In the genomic region with DNA sequence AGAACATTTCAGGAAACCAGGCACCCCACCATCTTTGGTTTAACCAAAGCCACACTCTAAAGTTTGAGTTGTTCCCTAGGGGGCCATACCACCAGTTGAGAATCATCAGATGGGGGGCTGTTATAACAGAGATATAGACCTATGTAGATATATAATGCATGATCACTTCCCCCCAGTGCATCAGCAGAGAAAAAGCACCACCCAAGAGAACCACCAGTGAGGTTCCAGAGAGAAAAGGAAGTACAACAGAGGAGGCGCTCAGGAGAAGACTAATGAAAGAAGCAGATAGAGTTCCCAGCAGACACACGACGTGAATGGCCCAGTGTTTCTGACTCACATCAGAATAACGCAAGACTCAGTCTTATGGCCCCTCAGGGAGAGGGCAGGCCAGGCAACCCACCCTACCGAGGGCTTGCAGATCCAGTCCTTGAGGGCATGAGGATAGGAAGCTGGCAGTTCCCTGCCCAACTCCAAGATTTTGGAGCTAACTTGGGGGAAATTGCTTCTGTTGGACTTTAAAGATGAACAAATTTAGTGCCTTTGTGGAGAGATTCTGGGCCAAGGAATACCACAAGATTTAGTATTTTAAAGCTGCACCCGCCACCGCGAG, we compare ENCODE assay signal across 16 cellular contexts. TPM values are rescaled to one million over a fixed set of nuclear protein-coding genes. Genes with fewer than 3 reads are reported as not detected.
DNase-seq lines count a peak whose midpoint lies in the region; TF ChIP-seq lines count a peak whose summit lies in the region.
"Had no signal": no experiment of that assay in that cellular context is flagged by ENCODE, and none has a peak within 500 bp of the region (broad histone marks: within the 10 kb centered on the region; RNA-seq: fewer than 3 reads in every experiment).

No MANE protein-coding gene starts in this region.

- H3K36me3 ChIP-seq in A673 (ENCODE audit: insufficient read depth, low read length, poor library complexity, severe bottlenecking) (no peaks in the 10 kb centered on the region), GM23248 (ENCODE audit: low read depth) (no peaks in the 10 kb centered on the region)
- H3K36me3 ChIP-seq: BLaER1 treated with 17β-estradiol and CSF1 and Interleukin-3, amounts not matched to agents 10 nM and 100 nM; Peyer's patch had no signal

- H3K4me3 Mint-ChIP-seq in glutamatergic neuron (ENCODE audit: unreplicated experiment) = peak overlapping the region; percentile 31
- no peak overlapping the region for H3K4me3 Mint-ChIP-seq in activated T-cell treated with anti-CD3 and anti-CD28 coated beads, Interleukin-2, amount 50 U/mL, for 24 hours

- H3K27me3 Mint-ChIP-seq in glutamatergic neuron (ENCODE audit: unreplicated experiment) = no peaks in the 10 kb centered on the region
- H3K27me3 Mint-ChIP-seq in activated T-cell treated with anti-CD3 and anti-CD28 coated beads, Interleukin-2, amount 50 U/mL, for 24 hours = peaks cover 62% of the 10 kb centered on the region

- H3K27ac ChIP-seq in A673 (ENCODE audit: low read depth, low read length, poor library complexity, severe bottlenecking) (no peak overlapping the region), GM23248 (no peak overlapping the region)
- H3K27ac ChIP-seq: BLaER1 treated with 17β-estradiol and CSF1 and Interleukin-3, amounts not matched to agents 10 nM and 100 nM; Peyer's patch had no signal

- no peak overlapping the region for H2AFZ ChIP-seq in GM23248

- in situ Hi-C loops in GM23248 (cut with MboI) (no loop called here), SK-MEL-5 (cut with HindIII; ENCODE audit: low pct_unique_long_range_greater_than_20kb, low sequenced_read_pairs) (no loop called here)

- DNase-seq in A673 (ENCODE audit: low spot score) = peak; percentile 66
- peak; percentile 7 for DNase-seq in GM23248
- peak; percentile 89 for DNase-seq in SK-MEL-5 (ENCODE audit: low read depth, low spot score)
- no peak for DNase-seq in glutamatergic neuron
- no peak for DNase-seq in GM03348 (ENCODE audit: low spot score)
- DNase-seq in HK-2 (ENCODE audit: unreplicated experiment) = no peak
- no peak for DNase-seq in activated T-cell treated with anti-CD3 and anti-CD28 coated beads, Interleukin-2, amount 50 U/mL, for 24 hours
- DNase-seq: KBM-7, NCI-H1092, NCI-H2029, NCI-H446 treated with DMSO at 0.1 percent for 48 hours, Peyer's patch had no signal

- H3K9me3 ChIP-seq in A673 (ENCODE audit: low read depth, low read length, poor library complexity, severe bottlenecking) = no peaks in the 10 kb centered on the region
- no peaks in the 10 kb centered on the region for H3K9me3 ChIP-seq in GM23248 (ENCODE audit: low read depth)
- H3K9me3 ChIP-seq: Peyer's patch had no signal

- H3K9me3 Mint-ChIP-seq in glutamatergic neuron (ENCODE audit: unreplicated experiment) = peaks cover 1% of the 10 kb centered on the region
- peaks cover 14% of the 10 kb centered on the region for H3K9me3 Mint-ChIP-seq in activated T-cell treated with anti-CD3 and anti-CD28 coated beads, Interleukin-2, amount 50 U/mL, for 24 hours

- no peak overlapping the region for H3K4me3 ChIP-seq in A673 (ENCODE audit: low read depth, low read length, poor library complexity, severe bottlenecking)
- no peak overlapping the region for H3K4me3 ChIP-seq in GM23248
- H3K4me3 ChIP-seq: BLaER1 treated with 17β-estradiol and CSF1 and Interleukin-3, amounts not matched to agents 10 nM and 100 nM; Peyer's patch had no signal

- H3K27me3 ChIP-seq in A673 (replicated peaks; ENCODE audit: insufficient read depth, low read depth, low read length, poor library complexity) (no peaks in the 10 kb centered on the region), GM23248 (replicated peaks; ENCODE audit: insufficient read depth) (peaks cover 7% of the 10 kb centered on the region; the same call in 1 of the 2 replicates)
- H3K27me3 ChIP-seq: BLaER1 treated with 17β-estradiol and CSF1 and Interleukin-3, amounts not matched to agents 10 nM and 100 nM; Peyer's patch had no signal

- WGBS in GM23248 (ENCODE audit: low coverage in 1 of 2, low lambda C conversion rate in 2 of 2, missing lambda C conversion rate in 2 of 2), 2 experiments = 47 to 50% methylated on average over 8 of the region's 8 CpGs

- no peaks in the 10 kb centered on the region for H3K79me2 ChIP-seq in GM23248 (ENCODE audit: insufficient read depth)

- no peaks in the 10 kb centered on the region for H3K9me2 ChIP-seq in GM23248 (ENCODE audit: insufficient read depth)

- TF ChIP-seq CTCF in A673 (conservative IDR thresholded peaks at IDR 0.05; ENCODE audit: low read depth, low read length) (no peak), glutamatergic neuron (IDR thresholded peaks at IDR 0.05; ENCODE audit: partially characterized antibody, unreplicated experiment) (no peak)

- intact Hi-C loops in A673 (cut with micrococcal nuclease; ENCODE audit: unreplicated experiment) = no loop called here

- H3K4me2 ChIP-seq in GM23248 (ENCODE audit: unreplicated experiment) = no peak overlapping the region
- H3K4me2 ChIP-seq: BLaER1 treated with 17β-estradiol and CSF1 and Interleukin-3, amounts not matched to agents 10 nM and 100 nM had no signal

- no peak overlapping the region for H3K9ac ChIP-seq in GM23248
- H3K9ac ChIP-seq: BLaER1 treated with 17β-estradiol and CSF1 and Interleukin-3, amounts not matched to agents 10 nM and 100 nM had no signal

- no peak overlapping the region for H3K27ac Mint-ChIP-seq in glutamatergic neuron (ENCODE audit: unreplicated experiment)
- H3K27ac Mint-ChIP-seq in activated T-cell treated with anti-CD3 and anti-CD28 coated beads, Interleukin-2, amount 50 U/mL, for 24 hours = no peak overlapping the region

- BruUV-seq in A673 (replicated peaks; lab: Mats Ljungman, UMichigan) = no TSS peak

- H3K4me1 ChIP-seq in A673 (ENCODE audit: insufficient read depth, low read length, poor library complexity, severe bottlenecking) (peaks cover 5% of the 10 kb centered on the region), GM23248 (ENCODE audit: insufficient read depth) (no peaks in the 10 kb centered on the region)
- H3K4me1 ChIP-seq: BLaER1 treated with 17β-estradiol and CSF1 and Interleukin-3, amounts not matched to agents 10 nM and 100 nM; Peyer's patch had no signal

- no peaks in the 10 kb centered on the region for H4K20me1 ChIP-seq in GM23248 (ENCODE audit: insufficient read depth)

- peaks cover 9% of the 10 kb centered on the region for H3K36me3 Mint-ChIP-seq in glutamatergic neuron (ENCODE audit: unreplicated experiment)
- no peaks in the 10 kb centered on the region for H3K36me3 Mint-ChIP-seq in activated T-cell treated with anti-CD3 and anti-CD28 coated beads, Interleukin-2, amount 50 U/mL, for 24 hours (ENCODE audit: low read depth)

- POLR2A ChIA-PET in A673 (lab: Charles Lee; ENCODE audit: low non-redundant PET) = no interaction called here

- CTCF ChIA-PET in A673 (lab: Charles Lee) = no interaction called here

- no peaks in the 10 kb centered on the region for H3F3A ChIP-seq in GM23248 (ENCODE audit: insufficient read depth)

- H3K4me1 Mint-ChIP-seq in glutamatergic neuron (ENCODE audit: low read depth, unreplicated experiment) = peaks cover 18% of the 10 kb centered on the region
- H3K4me1 Mint-ChIP-seq in activated T-cell treated with anti-CD3 and anti-CD28 coated beads, Interleukin-2, amount 50 U/mL, for 24 hours (ENCODE audit: low read depth) = no peaks in the 10 kb centered on the region

RNA-seq across cellular contexts. Expression of gene AIPL1, which starts 53.3 kb away (rescaled TPM):
- total RNA-seq in A673 (2021) = not detected in 2 replicates
- not detected in 2 replicates for total RNA-seq in GM23248 (2014; rRNA removed; shearing (Covaris generic))
- not detected in 2 replicates for polyA plus RNA-seq in GM23248 (2016; fragmentation: Nextera tagmentation; extraction: Ambion mirVana)
- not detected in 2 replicates for total RNA-seq in SK-MEL-5 (2014; rRNA removed; shearing (Covaris generic))
- polyA plus RNA-seq in SK-MEL-5 (2015; cell fraction: cytosol; rRNA removed) = not detected in 2 replicates
- polyA plus RNA-seq in SK-MEL-5 (2015; cell fraction: nucleus; rRNA removed) = not detected in 2 replicates
- 0.76 TPM for total RNA-seq in glutamatergic neuron (ENCODE audit: unreplicated experiment)
- total RNA-seq: H4, HepG2, Peyer's patch, Right ventricle myocardium inferior had no signal
- polyA plus RNA-seq: HepG2 had no signal

Comparison
In these comparisons a context has a peak if more than half of its experiments do, and no peak if none do; other contexts are left out.
1. DNase-seq: peak in A673 (single experiment), GM23248 (single experiment) and SK-MEL-5 (single experiment); none in glutamatergic neuron (single experiment), GM03348 (single experiment), HK-2 (single experiment) and activated T-cell treated with anti-CD3 and anti-CD28 coated beads, Interleukin-2, amount 50 U/mL, for 24 hours (single experiment).